In the genomic region with DNA sequence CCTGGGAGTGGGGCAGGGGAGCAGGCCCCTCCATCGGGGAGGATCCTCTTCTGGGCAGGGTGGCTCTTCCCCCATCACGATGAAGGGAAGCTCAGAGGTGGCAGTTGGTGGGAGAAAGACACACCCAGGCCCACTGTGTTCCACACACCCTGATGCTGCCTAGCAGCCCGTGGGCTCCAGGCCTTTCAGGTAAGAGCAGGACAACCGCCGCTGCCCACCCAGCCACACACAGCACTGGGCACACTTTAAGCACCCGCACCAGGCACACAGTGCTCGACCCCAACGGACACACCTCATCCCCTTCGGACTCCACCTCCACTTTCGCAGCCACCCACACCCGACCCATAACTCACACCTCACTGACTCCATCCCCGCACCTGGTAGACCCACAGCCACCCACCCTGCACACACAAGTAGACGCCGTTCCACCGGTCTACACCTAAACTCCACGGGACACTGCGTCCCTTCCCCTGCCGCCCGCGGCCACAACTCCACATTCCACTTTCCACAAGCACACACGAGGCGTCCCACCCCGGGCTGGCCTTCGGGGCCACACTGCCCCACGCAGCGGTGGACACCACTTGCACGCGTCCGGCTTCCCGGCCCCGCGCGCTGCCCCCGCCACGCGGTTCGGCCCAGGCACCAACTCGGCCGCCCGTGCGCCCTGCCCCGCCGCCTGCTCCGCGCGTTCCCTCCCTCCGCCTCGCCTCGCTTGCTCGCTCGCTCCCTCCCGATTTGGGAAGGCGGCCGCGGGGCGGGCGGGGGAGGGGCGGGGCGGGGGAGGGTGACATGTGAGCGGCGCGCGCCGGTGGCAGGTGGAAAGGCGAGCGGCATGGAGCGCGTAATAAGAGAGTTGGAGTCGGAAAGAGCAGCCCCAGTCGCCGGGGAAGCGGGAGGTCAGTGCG, we compare ENCODE assay signal across 1 cellular context.
TF ChIP-seq lines count a peak whose summit lies in the region.

A gene (plus strand): TSS at position 787 of the 905 bp plus-strand sequence. CDS start 307 bp downstream, outside the sequence.

TF ChIP-seq in A549, 52 proteins besides CTCF, POLR2A, EP300 and RAD21 (continued from another document):
- TF ChIP-seq, protein P1, sequence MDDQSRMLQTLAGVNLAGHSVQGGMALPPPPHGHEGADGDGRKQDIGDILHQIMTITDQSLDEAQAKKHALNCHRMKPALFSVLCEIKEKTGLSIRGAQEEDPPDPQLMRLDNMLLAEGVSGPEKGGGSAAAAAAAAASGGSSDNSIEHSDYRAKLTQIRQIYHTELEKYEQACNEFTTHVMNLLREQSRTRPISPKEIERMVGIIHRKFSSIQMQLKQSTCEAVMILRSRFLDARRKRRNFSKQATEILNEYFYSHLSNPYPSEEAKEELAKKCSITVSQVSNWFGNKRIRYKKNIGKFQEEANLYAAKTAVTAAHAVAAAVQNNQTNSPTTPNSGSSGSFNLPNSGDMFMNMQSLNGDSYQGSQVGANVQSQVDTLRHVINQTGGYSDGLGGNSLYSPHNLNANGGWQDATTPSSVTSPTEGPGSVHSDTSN (IDR thresholded peaks at IDR 0.05) = no peak
- TF ChIP-seq EHMT2 (IDR thresholded peaks at IDR 0.05; ENCODE audit: low read depth) = no peak
